Comparison of ENCODE assay signal across 2 cellular contexts in the genomic region with DNA sequence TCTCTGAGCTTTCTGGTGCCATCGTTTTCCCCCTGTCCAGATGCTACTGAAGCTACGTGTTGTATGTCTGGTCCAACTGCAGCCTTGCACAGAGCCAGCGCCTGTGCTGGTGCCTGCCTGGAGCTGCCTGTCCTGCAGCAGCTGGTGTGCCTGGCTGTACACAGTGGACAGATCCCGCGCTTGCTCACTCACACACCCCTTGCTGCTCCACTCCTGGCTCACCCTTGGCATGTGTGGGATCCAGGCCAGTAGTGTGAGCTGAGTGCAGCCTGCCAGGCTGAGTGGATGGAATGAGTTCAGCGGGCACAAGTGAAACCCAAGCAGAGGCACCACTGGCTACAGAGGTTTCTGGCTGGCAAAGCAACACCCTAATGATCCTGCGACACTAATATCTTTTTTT.
TF ChIP-seq lines count a peak whose summit lies in the region.

No MANE protein-coding gene starts in this region.

TF ChIP-seq in IMR-90, 13 proteins besides CTCF, POLR2A, EP300 and RAD21:
- TF ChIP-seq, protein P1, sequence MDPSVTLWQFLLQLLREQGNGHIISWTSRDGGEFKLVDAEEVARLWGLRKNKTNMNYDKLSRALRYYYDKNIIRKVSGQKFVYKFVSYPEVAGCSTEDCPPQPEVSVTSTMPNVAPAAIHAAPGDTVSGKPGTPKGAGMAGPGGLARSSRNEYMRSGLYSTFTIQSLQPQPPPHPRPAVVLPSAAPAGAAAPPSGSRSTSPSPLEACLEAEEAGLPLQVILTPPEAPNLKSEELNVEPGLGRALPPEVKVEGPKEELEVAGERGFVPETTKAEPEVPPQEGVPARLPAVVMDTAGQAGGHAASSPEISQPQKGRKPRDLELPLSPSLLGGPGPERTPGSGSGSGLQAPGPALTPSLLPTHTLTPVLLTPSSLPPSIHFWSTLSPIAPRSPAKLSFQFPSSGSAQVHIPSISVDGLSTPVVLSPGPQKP (IDR thresholded peaks at IDR 0.05; ENCODE audit: borderline replicate concordance, low read depth, low read length) = no peak
- TF ChIP-seq MXI1 (IDR thresholded peaks at IDR 0.05; ENCODE audit: borderline replicate concordance, low read depth, low read length) = no peak

TF ChIP-seq in HepG2, 621 proteins besides CTCF, POLR2A, EP300 and RAD21:
- TF ChIP-seq ZBTB38 (CRISPR knock-in tag; IDR thresholded peaks at IDR 0.05) (no peak), TERF1 (CRISPR knock-in tag; IDR thresholded peaks at IDR 0.05) (no peak), ZNF280D (CRISPR knock-in tag; IDR thresholded peaks at IDR 0.05) (no peak), ZNF337 (CRISPR knock-in tag; IDR thresholded peaks at IDR 0.05; ENCODE audit: borderline replicate concordance, low read depth) (no peak), ZNF570 (CRISPR knock-in tag; IDR thresholded peaks at IDR 0.05; ENCODE audit: borderline replicate concordance) (no peak), ZNF101 (CRISPR knock-in tag; IDR thresholded peaks at IDR 0.05; ENCODE audit: borderline replicate concordance, low read depth) (no peak), MTA1 (CRISPR knock-in tag; IDR thresholded peaks at IDR 0.05; ENCODE audit: borderline replicate concordance) (no peak), MZF1 (CRISPR knock-in tag; IDR thresholded peaks at IDR 0.05; ENCODE audit: borderline replicate concordance) (no peak), ZNF432 (CRISPR knock-in tag; IDR thresholded peaks at IDR 0.05; ENCODE audit: borderline replicate concordance) (no peak), ZNF75D (CRISPR knock-in tag; IDR thresholded peaks at IDR 0.05; ENCODE audit: borderline replicate concordance) (no peak), ZNF572 (CRISPR knock-in tag; IDR thresholded peaks at IDR 0.05) (no peak), ZNF496 (CRISPR knock-in tag; IDR thresholded peaks at IDR 0.05; ENCODE audit: insufficient replicate concordance) (no peak), SRY (CRISPR knock-in tag; IDR thresholded peaks at IDR 0.05) (no peak), RBM39 (IDR thresholded peaks at IDR 0.05; ENCODE audit: low read depth, low read length, poor library complexity, severe bottlenecking) (no peak), GZF1 (CRISPR knock-in tag; IDR thresholded peaks at IDR 0.05) (no peak), ASH2L (IDR thresholded peaks at IDR 0.05; ENCODE audit: insufficient read length, low read depth, low read length) (no peak), KLF9 (CRISPR knock-in tag; IDR thresholded peaks at IDR 0.05; ENCODE audit: low read depth) (no peak), ZNF775 (CRISPR knock-in tag; IDR thresholded peaks at IDR 0.05; ENCODE audit: borderline replicate concordance) (no peak)
- TF ChIP-seq, protein P2, sequence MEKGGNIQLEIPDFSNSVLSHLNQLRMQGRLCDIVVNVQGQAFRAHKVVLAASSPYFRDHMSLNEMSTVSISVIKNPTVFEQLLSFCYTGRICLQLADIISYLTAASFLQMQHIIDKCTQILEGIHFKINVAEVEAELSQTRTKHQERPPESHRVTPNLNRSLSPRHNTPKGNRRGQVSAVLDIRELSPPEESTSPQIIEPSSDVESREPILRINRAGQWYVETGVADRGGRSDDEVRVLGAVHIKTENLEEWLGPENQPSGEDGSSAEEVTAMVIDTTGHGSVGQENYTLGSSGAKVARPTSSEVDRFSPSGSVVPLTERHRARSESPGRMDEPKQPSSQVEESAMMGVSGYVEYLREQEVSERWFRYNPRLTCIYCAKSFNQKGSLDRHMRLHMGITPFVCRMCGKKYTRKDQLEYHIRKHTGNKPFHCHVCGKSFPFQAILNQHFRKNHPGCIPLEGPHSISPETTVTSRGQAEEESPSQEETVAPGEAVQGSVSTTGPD (CRISPR knock-in tag; IDR thresholded peaks at IDR 0.05) = no peak
- TF ChIP-seq, protein P3, sequence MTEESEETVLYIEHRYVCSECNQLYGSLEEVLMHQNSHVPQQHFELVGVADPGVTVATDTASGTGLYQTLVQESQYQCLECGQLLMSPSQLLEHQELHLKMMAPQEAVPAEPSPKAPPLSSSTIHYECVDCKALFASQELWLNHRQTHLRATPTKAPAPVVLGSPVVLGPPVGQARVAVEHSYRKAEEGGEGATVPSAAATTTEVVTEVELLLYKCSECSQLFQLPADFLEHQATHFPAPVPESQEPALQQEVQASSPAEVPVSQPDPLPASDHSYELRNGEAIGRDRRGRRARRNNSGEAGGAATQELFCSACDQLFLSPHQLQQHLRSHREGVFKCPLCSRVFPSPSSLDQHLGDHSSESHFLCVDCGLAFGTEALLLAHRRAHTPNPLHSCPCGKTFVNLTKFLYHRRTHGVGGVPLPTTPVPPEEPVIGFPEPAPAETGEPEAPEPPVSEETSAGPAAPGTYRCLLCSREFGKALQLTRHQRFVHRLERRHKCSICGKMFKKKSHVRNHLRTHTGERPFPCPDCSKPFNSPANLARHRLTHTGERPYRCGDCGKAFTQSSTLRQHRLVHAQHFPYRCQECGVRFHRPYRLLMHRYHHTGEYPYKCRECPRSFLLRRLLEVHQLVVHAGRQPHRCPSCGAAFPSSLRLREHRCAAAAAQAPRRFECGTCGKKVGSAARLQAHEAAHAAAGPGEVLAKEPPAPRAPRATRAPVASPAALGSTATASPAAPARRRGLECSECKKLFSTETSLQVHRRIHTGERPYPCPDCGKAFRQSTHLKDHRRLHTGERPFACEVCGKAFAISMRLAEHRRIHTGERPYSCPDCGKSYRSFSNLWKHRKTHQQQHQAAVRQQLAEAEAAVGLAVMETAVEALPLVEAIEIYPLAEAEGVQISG (CRISPR knock-in tag; IDR thresholded peaks at IDR 0.05) = no peak
